12 cellular contexts compared by ENCODE assay signal in genomic region chr4:3657917-3658913, GRCh38.
DNase-seq lines count a peak whose midpoint lies in the region; ATAC-seq and TF ChIP-seq lines count a peak whose summit lies in the region.
"Had no signal": no experiment of that assay in that cellular context is flagged by ENCODE, and none has a peak within 500 bp of the region (broad histone marks: within the 10 kb centered on the region; RNA-seq: fewer than 3 reads in every experiment).

No MANE protein-coding gene starts in this region.

- H3K9me3 Mint-ChIP-seq in Calu3 (ENCODE audit: low read depth, unreplicated experiment): no peaks in the 10 kb centered on the region
- H3K9me3 Mint-ChIP-seq: activated T-helper 1 cell treated with anti-CD3 and anti-CD28 coated beads, Interleukin-12 subunit alpha, Interleukin-12 subunit beta, Interleukin-2, Interleukin-4 antibody, amounts not matched to agents 30 ng/mL and 10 ng/mL and 1 ng/mL, durations not matched to agents 14 hours and 24 hours and 36 hours; memory B cell had no signal

- H3K9me3 ChIP-seq in BLaER1 treated with 17β-estradiol and CSF1 and Interleukin-3, amounts not matched to agents 10 nM and 100 nM (replicated peaks in 1 of 11): no peaks in the 10 kb centered on the region
- H3K9me3 ChIP-seq in colonic mucosa: no peaks in the 10 kb centered on the region

- H3K4me3 Mint-ChIP-seq in Calu3 (ENCODE audit: low read depth, unreplicated experiment): no peak overlapping the region
- H3K4me3 Mint-ChIP-seq: activated T-helper 1 cell treated with anti-CD3 and anti-CD28 coated beads, Interleukin-12 subunit alpha, Interleukin-12 subunit beta, Interleukin-2, Interleukin-4 antibody, amounts not matched to agents 30 ng/mL and 10 ng/mL and 1 ng/mL, durations not matched to agents 14 hours and 24 hours and 36 hours; memory B cell had no signal

- intact Hi-C loops in posterior vena cava (cut with DNase I): loop anchor here in 1 of 2 donors (2.0 kb wide), 1 partner anchor 57 kb away; no protein-coding TSS in a partner anchor
- intact Hi-C loops in Calu3 (cut with micrococcal nuclease; ENCODE audit: unreplicated experiment): no loop called here
- intact Hi-C loops in colonic mucosa (cut with DNase I): no loop called here

- TF ChIP-seq EP300 in Ishikawa (IDR thresholded peaks at IDR 0.05; ENCODE audit: borderline replicate concordance): peak; percentile 69; the same call in 1 of the 2 replicates

- H3K27ac ChIP-seq in BLaER1 treated with 17β-estradiol and CSF1 and Interleukin-3, amounts not matched to agents 10 nM and 100 nM: no peak overlapping the region
- H3K27ac ChIP-seq in colonic mucosa: no peak overlapping the region
- H3K27ac ChIP-seq: PC-9 had no signal

- peaks cover 6 to 96% (median 88%) of the 10 kb centered on the region in 10 experiments; a peak in 18 of 20 replicates for H3K4me1 ChIP-seq in BLaER1 treated with 17β-estradiol and CSF1 and Interleukin-3, amounts not matched to agents 10 nM and 100 nM
- no peaks in the 10 kb centered on the region for H3K4me1 ChIP-seq in colonic mucosa

- no peak overlapping the region for H3K27ac Mint-ChIP-seq in Calu3 (ENCODE audit: unreplicated experiment)
- H3K27ac Mint-ChIP-seq: activated T-helper 1 cell treated with anti-CD3 and anti-CD28 coated beads, Interleukin-12 subunit alpha, Interleukin-12 subunit beta, Interleukin-2, Interleukin-4 antibody, amounts not matched to agents 30 ng/mL and 10 ng/mL and 1 ng/mL, durations not matched to agents 14 hours and 24 hours and 36 hours; memory B cell had no signal

- no peak overlapping the region for H3K4me3 ChIP-seq in BLaER1 treated with 17β-estradiol and CSF1 and Interleukin-3, amounts not matched to agents 10 nM and 100 nM
- H3K4me3 ChIP-seq in cardiac fibroblast (replicated peaks in 1 of 2; ENCODE audit: low read depth in 2 of 2, low read length in 2 of 2): no peak overlapping the region
- no peak overlapping the region for H3K4me3 ChIP-seq in colonic mucosa
- H3K4me3 ChIP-seq: PC-9 had no signal

- peaks cover 0 to 33% (median 6%) of the 10 kb centered on the region in 11 experiments; a peak in 9 of 22 replicates for H4K20me1 ChIP-seq in BLaER1 treated with 17β-estradiol and CSF1 and Interleukin-3, amounts not matched to agents 10 nM and 100 nM

- CTCF ChIA-PET in Calu3 (lab: Charles Lee): interaction anchor here (0.6 kb wide), 1 partner anchor 26 kb away, joined by 3 read pairs; no protein-coding TSS in a partner anchor

- H3K9ac ChIP-seq in BLaER1 treated with 17β-estradiol and CSF1 and Interleukin-3, amounts not matched to agents 10 nM and 100 nM: peak overlapping the region in 1 of 11 experiments; percentile 47; a peak in 3 of 22 replicates
- H3K9ac ChIP-seq in colonic mucosa (ENCODE audit: low read depth in 2 of 2, low read length in 2 of 2): no peak overlapping the region

- DNase-seq in cardiac fibroblast (ENCODE audit: low read depth in 2 of 2): peak; percentile 67 to 89
- DNase-seq in posterior vena cava (ENCODE audit: low spot score): peak; percentile 94
- DNase-seq in Calu3: no peak
- no peak for DNase-seq in colonic mucosa
- no peak for DNase-seq in activated gamma-delta T cell (lab: John Stamatoyannopoulos, UW)
- DNase-seq: DND-41, PC-9 had no signal

- no peak for TF ChIP-seq CTCF in cardiac fibroblast (IDR thresholded peaks at IDR 0.05; ENCODE audit: low read depth, low read length)
- no peak for TF ChIP-seq CTCF in Calu3 (IDR thresholded peaks at IDR 0.05; ENCODE audit: unreplicated experiment)
- no peak for TF ChIP-seq CTCF in colonic mucosa (IDR thresholded peaks at IDR 0.05)

- H3K27me3 ChIP-seq in BLaER1 treated with 17β-estradiol and CSF1 and Interleukin-3, amounts not matched to agents 10 nM and 100 nM: peaks cover 13 to 67% (median 40%) of the 10 kb centered on the region in 11 experiments; a peak in 21 of 22 replicates
- H3K27me3 ChIP-seq in colonic mucosa: no peaks in the 10 kb centered on the region

- ATAC-seq in HG03432 (IDR thresholded peaks at IDR 0.05; ENCODE audit: unreplicated experiment): no peak

- TF ChIP-seq RAD21 in Ishikawa (IDR thresholded peaks at IDR 0.05; ENCODE audit: low read depth): no peak

- no peaks in the 10 kb centered on the region for H3K4me1 Mint-ChIP-seq in Calu3 (ENCODE audit: low read depth, unreplicated experiment)

- H3K36me3 Mint-ChIP-seq in Calu3 (ENCODE audit: insufficient read depth, unreplicated experiment): no peaks in the 10 kb centered on the region
- H3K36me3 Mint-ChIP-seq: memory B cell had no signal

- H3K27me3 Mint-ChIP-seq in Calu3 (ENCODE audit: unreplicated experiment): no peaks in the 10 kb centered on the region

- H3K36me3 ChIP-seq in BLaER1 treated with 17β-estradiol and CSF1 and Interleukin-3, amounts not matched to agents 10 nM and 100 nM: no peaks in the 10 kb centered on the region
- H3K36me3 ChIP-seq in colonic mucosa: no peaks in the 10 kb centered on the region

- peak overlapping the region in 9 of 11 experiments; percentile 41 to 95 (median 80); a peak in 17 of 22 replicates for H3K4me2 ChIP-seq in BLaER1 treated with 17β-estradiol and CSF1 and Interleukin-3, amounts not matched to agents 10 nM and 100 nM
- H3K4me2 ChIP-seq: PC-9 had no signal

- no TSS peak for BruUV-seq in Calu3 (replicated peaks; lab: Mats Ljungman, UMichigan)

TF ChIP-seq in Ishikawa, 13 proteins besides CTCF, POLR2A, EP300 and RAD21:
- TF ChIP-seq FOXM1 (IDR thresholded peaks at IDR 0.05; ENCODE audit: borderline replicate concordance, low read depth) (no peak), CEBPB (IDR thresholded peaks at IDR 0.05) (no peak), ZBTB7A (IDR thresholded peaks at IDR 0.05; ENCODE audit: low read depth) (0 out of 2 replicates have a peak, but pooled peaks have one; percentile 44), REST (IDR thresholded peaks at IDR 0.05; ENCODE audit: low read depth) (no peak), EGR1 (IDR thresholded peaks at IDR 0.05) (no peak), USF1 (IDR thresholded peaks at IDR 0.05) (no peak), YY1 (IDR thresholded peaks at IDR 0.05; ENCODE audit: low read depth) (no peak), TAF1 (IDR thresholded peaks at IDR 0.05; ENCODE audit: low read depth) (peak; percentile 26; the same call in 1 of the 2 replicates), MAX (IDR thresholded peaks at IDR 0.05) (0 out of 2 replicates have a peak, but pooled peaks have one; percentile 27), CREB1 (IDR thresholded peaks at IDR 0.05; ENCODE audit: low read depth) (no peak), TEAD4 (IDR thresholded peaks at IDR 0.05) (peak; percentile 47; the same call in 1 of the 2 replicates), TCF12 (IDR thresholded peaks at IDR 0.05; ENCODE audit: low read depth) (peak; percentile 60), NFIC (IDR thresholded peaks at IDR 0.05) (peak; percentile 91)

Comparison
In these comparisons a context has a peak if more than half of its experiments do, and no peak if none do; other contexts are left out.
1. DNase-seq: peak in cardiac fibroblast (2 of 2) and posterior vena cava (single experiment); none in Calu3 (single experiment), colonic mucosa (single experiment) and activated gamma-delta T cell (single experiment).